Comparison of ENCODE assay signal across 1 cellular context in the genomic region with DNA sequence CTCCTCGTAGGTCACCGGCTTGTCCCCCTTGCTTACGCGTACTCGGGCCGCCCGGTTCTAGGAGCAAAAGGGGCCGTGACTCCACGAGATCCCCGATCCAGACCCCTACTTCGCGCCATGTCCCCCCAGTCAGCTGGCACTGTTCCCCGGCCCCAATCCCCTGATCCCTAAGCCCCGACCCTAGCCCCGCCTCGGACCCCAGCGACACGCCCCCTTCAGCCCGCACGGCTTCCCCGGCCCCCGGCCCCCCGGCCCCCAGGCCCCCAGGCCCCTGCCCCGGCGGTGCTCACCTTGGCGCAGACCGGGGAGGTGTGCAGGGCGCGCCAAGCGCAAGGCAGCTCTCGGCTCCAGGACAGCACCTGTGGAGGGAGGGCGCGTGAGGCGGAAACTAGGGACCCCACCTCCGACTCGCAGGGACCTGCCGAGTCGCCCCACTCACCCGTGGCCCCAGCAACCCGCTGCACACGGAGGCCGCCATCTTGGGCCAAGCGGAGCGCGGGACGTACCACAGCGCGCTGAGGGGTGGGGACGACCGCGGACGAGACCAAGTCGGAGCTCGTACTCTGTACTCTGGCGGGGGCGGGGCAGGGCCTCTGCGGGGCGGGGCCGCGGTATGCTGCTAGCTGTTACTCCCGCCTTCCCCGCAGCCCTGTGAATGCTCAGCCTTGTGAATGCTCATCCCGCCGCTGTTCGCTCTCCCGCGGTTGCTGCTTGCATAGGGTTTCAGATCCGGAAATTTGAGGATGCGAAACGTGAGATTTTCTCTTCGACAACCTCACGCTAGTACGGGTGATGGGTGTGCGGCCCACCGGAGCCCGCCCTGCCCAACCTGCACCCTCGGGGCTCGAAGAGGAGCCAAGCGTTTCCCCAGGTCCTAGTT.
TF ChIP-seq lines count a peak whose summit lies in the region.

A gene (minus strand): TSS at position 500 of the 880 bp plus-strand sequence. CDS start 22 bp downstream, at position 478.

TF ChIP-seq in SK-N-SH, 30 proteins besides CTCF, POLR2A, EP300 and RAD21 (continued from another document):
- TF ChIP-seq, protein P1, sequence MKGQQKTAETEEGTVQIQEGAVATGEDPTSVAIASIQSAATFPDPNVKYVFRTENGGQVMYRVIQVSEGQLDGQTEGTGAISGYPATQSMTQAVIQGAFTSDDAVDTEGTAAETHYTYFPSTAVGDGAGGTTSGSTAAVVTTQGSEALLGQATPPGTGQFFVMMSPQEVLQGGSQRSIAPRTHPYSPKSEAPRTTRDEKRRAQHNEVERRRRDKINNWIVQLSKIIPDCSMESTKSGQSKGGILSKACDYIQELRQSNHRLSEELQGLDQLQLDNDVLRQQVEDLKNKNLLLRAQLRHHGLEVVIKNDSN (IDR thresholded peaks at IDR 0.05; ENCODE audit: borderline replicate concordance, low read depth), result no peak
- TF ChIP-seq, protein P2, sequence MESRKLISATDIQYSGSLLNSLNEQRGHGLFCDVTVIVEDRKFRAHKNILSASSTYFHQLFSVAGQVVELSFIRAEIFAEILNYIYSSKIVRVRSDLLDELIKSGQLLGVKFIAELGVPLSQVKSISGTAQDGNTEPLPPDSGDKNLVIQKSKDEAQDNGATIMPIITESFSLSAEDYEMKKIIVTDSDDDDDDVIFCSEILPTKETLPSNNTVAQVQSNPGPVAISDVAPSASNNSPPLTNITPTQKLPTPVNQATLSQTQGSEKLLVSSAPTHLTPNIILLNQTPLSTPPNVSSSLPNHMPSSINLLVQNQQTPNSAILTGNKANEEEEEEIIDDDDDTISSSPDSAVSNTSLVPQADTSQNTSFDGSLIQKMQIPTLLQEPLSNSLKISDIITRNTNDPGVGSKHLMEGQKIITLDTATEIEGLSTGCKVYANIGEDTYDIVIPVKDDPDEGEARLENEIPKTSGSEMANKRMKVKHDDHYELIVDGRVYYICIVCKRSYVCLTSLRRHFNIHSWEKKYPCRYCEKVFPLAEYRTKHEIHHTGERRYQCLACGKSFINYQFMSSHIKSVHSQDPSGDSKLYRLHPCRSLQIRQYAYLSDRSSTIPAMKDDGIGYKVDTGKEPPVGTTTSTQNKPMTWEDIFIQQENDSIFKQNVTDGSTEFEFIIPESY (IDR thresholded peaks at IDR 0.05; ENCODE audit: borderline replicate concordance, low read depth), result no peak
- TF ChIP-seq TEAD4 (IDR thresholded peaks at IDR 0.05; ENCODE audit: borderline replicate concordance, insufficient read depth) (no peak), MEF2A (IDR thresholded peaks at IDR 0.05; ENCODE audit: borderline replicate concordance, low read depth) (no peak), CHD2 (IDR thresholded peaks at IDR 0.05; ENCODE audit: low read length, partially characterized antibody) (peak; percentile 88), FOXM1 (IDR thresholded peaks at IDR 0.05; ENCODE audit: low read depth) (no peak), ELF1 (IDR thresholded peaks at IDR 0.05) (0 out of 2 replicates have a peak, but pooled peaks have one; percentile 39)
- TF ChIP-seq, protein P3, sequence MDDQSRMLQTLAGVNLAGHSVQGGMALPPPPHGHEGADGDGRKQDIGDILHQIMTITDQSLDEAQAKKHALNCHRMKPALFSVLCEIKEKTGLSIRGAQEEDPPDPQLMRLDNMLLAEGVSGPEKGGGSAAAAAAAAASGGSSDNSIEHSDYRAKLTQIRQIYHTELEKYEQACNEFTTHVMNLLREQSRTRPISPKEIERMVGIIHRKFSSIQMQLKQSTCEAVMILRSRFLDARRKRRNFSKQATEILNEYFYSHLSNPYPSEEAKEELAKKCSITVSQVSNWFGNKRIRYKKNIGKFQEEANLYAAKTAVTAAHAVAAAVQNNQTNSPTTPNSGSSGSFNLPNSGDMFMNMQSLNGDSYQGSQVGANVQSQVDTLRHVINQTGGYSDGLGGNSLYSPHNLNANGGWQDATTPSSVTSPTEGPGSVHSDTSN (IDR thresholded peaks at IDR 0.05), result 0 out of 2 replicates have a peak, but pooled peaks have one; percentile 2
